19 cellular contexts compared by ENCODE assay signal in genomic region chr12:82400819-82401218, GRCh38. TPM values are rescaled to one million over a fixed set of nuclear protein-coding genes. Genes with fewer than 3 reads are reported as not detected.
A peak's percentile ranks its signal among the peaks of the same experiment; 100 is the strongest.
DNase-seq lines count a peak whose midpoint lies in the region; ATAC-seq, FAIRE-seq and TF ChIP-seq lines count a peak whose summit lies in the region.
"Had no signal": no experiment of that assay in that cellular context is flagged by ENCODE, and none has a peak within 500 bp of the region (broad histone marks: within the 10 kb centered on the region; RNA-seq: fewer than 3 reads in every experiment).

No MANE protein-coding gene starts in this region.

- H3K4me3 ChIP-seq in HEK293 (ENCODE audit: low read depth, low read length) (no peak overlapping the region), pancreas (no peak overlapping the region), lower leg skin (ENCODE audit: low read depth, poor library complexity, severe bottlenecking) (no peak overlapping the region)
- H3K4me3 ChIP-seq: GM23248 had no signal

- H3K27me3 ChIP-seq in pancreas = no peaks in the 10 kb centered on the region

- CTCF ChIA-PET in HEK293 (lab: Yijun Ruan, JAX) (interaction anchor here (1.1 kb wide), 1 partner anchor 11 kb away, joined by 3 read pairs; no protein-coding TSS in a partner anchor), HEK293T (lab: Yijun Ruan, JAX) (no interaction called here)

- POLR2A ChIA-PET in HEK293 (lab: Yijun Ruan, JAX) (no interaction called here), HEK293T (lab: Yijun Ruan, JAX) (interaction anchor here (1.1 kb wide), 1 partner anchor 42 kb away, joined by 4 read pairs; the partner anchor contains the start of genes CCDC59 and METTL25)

- TF ChIP-seq CTCF in HEK293 (tag by site-specific recombination; IDR thresholded peaks at IDR 0.05) = no peak
- no peak for TF ChIP-seq CTCF in pancreas (IDR thresholded peaks at IDR 0.05)
- no peak for TF ChIP-seq CTCF in lower leg skin (IDR thresholded peaks at IDR 0.05)

- H3K36me3 ChIP-seq in HEK293 (ENCODE audit: control insufficient read depth in 2 of 2, insufficient read depth in 1 of 2, low read length in 2 of 2) (no peaks in the 10 kb centered on the region), pancreas (no peaks in the 10 kb centered on the region)

- intact Hi-C loops in pancreas (cut with DNase I) (no loop called here), lower leg skin (cut with DNase I; ENCODE audit: low total_unique reads) (no loop called here)

- 87 to 90% methylated on average over 2 of the region's 2 CpGs for WGBS in pancreas, 2 donors
- 67 to 69% methylated on average over 2 of the region's 2 CpGs for WGBS in lower leg skin, 2 donors

- H3K4me1 ChIP-seq in HEK293 (ENCODE audit: control insufficient read depth, insufficient read depth, low read length) (no peaks in the 10 kb centered on the region), pancreas (no peaks in the 10 kb centered on the region)

- no peak for TF ChIP-seq POLR2A in lower leg skin (IDR thresholded peaks at IDR 0.05)

- ATAC-seq in pancreas (no peak), GM18867 (IDR thresholded peaks at IDR 0.05; ENCODE audit: unreplicated experiment) (no peak)

- H3K27ac ChIP-seq in HEK293 (ENCODE audit: extremely low read depth, low read depth, low read length) (no peak overlapping the region), pancreas (no peak overlapping the region)
- H3K27ac ChIP-seq: GM23248 had no signal

- peak; percentile 5 for FAIRE-seq in pancreas (lab: Jason Lieb, UNC)
- FAIRE-seq: GM12892, H1 had no signal

- H3K9me3 ChIP-seq in HEK293 (ENCODE audit: control insufficient read depth, insufficient read depth, low read depth, low read length) (no peaks in the 10 kb centered on the region), pancreas (no peaks in the 10 kb centered on the region)

- DNase-seq in HEK293T (ENCODE audit: extremely low spot score) (no peak), NCI-H69 (lab: John Stamatoyannopoulos, UW) (peak; percentile 8), pancreas (no peak), lower leg skin (ENCODE audit: low spot score in 2 of 2) (no peak)
- DNase-seq: C1 segment of cervical spinal cord; Calu3; CD4-positive, alpha-beta memory T cell; COR-L47; DMS53; DMS79 treated with DMSO at 0.1 percent for 48 hours; GF-D8; GM23248; H7; HCEC 1CT; HFFc6 had no signal

TF ChIP-seq in HEK293, 187 proteins besides CTCF, POLR2A, EP300 and RAD21:
- TF ChIP-seq, protein P1, sequence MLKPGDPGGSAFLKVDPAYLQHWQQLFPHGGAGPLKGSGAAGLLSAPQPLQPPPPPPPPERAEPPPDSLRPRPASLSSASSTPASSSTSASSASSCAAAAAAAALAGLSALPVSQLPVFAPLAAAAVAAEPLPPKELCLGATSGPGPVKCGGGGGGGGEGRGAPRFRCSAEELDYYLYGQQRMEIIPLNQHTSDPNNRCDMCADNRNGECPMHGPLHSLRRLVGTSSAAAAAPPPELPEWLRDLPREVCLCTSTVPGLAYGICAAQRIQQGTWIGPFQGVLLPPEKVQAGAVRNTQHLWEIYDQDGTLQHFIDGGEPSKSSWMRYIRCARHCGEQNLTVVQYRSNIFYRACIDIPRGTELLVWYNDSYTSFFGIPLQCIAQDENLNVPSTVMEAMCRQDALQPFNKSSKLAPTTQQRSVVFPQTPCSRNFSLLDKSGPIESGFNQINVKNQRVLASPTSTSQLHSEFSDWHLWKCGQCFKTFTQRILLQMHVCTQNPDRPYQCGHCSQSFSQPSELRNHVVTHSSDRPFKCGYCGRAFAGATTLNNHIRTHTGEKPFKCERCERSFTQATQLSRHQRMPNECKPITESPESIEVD (tag by site-specific recombination; IDR thresholded peaks at IDR 0.05) = peak; percentile 36; the same call in 1 of the 2 replicates
- no peak for TF ChIP-seq ZNF747 (tag by site-specific recombination; IDR thresholded peaks at IDR 0.05)
- TF ChIP-seq, protein P2, sequence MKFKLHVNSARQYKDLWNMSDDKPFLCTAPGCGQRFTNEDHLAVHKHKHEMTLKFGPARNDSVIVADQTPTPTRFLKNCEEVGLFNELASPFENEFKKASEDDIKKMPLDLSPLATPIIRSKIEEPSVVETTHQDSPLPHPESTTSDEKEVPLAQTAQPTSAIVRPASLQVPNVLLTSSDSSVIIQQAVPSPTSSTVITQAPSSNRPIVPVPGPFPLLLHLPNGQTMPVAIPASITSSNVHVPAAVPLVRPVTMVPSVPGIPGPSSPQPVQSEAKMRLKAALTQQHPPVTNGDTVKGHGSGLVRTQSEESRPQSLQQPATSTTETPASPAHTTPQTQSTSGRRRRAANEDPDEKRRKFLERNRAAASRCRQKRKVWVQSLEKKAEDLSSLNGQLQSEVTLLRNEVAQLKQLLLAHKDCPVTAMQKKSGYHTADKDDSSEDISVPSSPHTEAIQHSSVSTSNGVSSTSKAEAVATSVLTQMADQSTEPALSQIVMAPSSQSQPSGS (tag by site-specific recombination; IDR thresholded peaks at IDR 0.05; ENCODE audit: low read depth) = peak; percentile 79

TF ChIP-seq in HEK293T, 16 proteins besides CTCF, POLR2A, EP300 and RAD21:
- no peak for TF ChIP-seq ARNT (IDR thresholded peaks at IDR 0.05)
- TF ChIP-seq FOXM1 (IDR thresholded peaks at IDR 0.05; ENCODE audit: borderline replicate concordance) = no peak
- TF ChIP-seq HDGF (IDR thresholded peaks at IDR 0.05; ENCODE audit: borderline replicate concordance) = no peak
- TF ChIP-seq, protein P3, sequence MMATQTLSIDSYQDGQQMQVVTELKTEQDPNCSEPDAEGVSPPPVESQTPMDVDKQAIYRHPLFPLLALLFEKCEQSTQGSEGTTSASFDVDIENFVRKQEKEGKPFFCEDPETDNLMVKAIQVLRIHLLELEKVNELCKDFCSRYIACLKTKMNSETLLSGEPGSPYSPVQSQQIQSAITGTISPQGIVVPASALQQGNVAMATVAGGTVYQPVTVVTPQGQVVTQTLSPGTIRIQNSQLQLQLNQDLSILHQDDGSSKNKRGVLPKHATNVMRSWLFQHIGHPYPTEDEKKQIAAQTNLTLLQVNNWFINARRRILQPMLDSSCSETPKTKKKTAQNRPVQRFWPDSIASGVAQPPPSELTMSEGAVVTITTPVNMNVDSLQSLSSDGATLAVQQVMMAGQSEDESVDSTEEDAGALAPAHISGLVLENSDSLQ (IDR thresholded peaks at IDR 0.05) = peak; percentile 58
- no peak for TF ChIP-seq L3MBTL2 (conservative IDR thresholded peaks at IDR 0.05)
- TF ChIP-seq NFRKB (IDR thresholded peaks at IDR 0.05) = no peak
- TF ChIP-seq ZNF384 (IDR thresholded peaks at IDR 0.05) = no peak
- TF ChIP-seq CTBP1 (IDR thresholded peaks at IDR 0.05; ENCODE audit: borderline replicate concordance) = no peak
- TF ChIP-seq ELF4 (IDR thresholded peaks at IDR 0.05) = no peak

RNA-seq across cellular contexts. Expression of gene METTL25, which starts 42.5 kb away (rescaled TPM):
- 1 to 10 TPM; 3.5 to 9.5 (median 6.1) TPM for total RNA-seq in pancreas
- 1 to 10 TPM; 5.6 to 6.4 TPM for polyA plus RNA-seq in pancreas
- 10 to 100 TPM in 3 of 4 donors, 1 to 10 TPM in 1; 6.7 to 15.2 (median 13.5) TPM for total RNA-seq in lower leg skin

RNA-seq across cellular contexts. Expression of gene CCDC59, which starts 42.6 kb away (rescaled TPM):
- total RNA-seq in pancreas (10 to 100 TPM; 12.0 to 17.4 (median 15.1) TPM), lower leg skin (10 to 100 TPM; 45.2 to 97.7 (median 66.1) TPM)
- 10 to 100 TPM; 22.4 to 29.2 TPM for polyA plus RNA-seq in pancreas
